Comparison of ENCODE assay signal across 8 cellular contexts in the genomic region with DNA sequence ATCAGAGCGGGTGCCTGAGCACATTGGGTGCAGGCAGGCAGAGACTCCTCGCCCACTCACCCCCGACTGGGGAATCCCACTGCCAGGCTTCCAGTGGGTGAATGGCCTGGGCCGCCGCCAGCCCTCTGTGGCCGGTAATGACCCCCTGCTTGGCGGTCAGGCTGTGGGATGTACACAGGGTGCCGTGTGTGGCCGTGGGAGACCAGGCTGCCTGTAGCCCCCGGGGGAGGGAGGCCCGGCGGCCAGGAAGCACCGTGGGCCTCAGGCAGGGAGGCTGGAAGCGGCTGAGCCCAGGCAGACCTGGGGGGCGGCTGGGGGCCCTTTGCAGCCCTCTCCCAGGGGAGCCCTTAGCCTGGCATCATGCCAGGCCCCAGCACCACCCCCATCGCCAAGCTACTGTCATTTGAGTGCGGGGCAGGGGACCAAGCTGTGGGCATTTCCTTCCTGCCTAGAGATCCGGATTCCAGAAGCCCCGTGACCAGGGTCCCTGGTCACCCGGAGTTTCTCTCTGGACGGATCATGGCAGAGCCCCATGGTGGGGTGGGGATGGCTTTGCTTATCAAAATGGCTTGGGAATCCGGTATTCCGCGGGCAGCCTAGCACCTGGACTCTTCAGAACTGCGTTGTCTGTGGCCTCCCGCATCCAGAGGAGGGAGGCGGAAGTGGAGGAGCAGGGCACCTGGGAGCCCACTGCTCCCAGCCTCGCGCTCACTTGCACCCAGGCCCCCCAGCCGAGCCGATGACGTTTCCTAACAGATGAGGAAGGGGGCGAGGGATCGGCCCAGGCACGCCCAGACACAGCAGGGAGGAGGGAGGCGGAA. TPM values are rescaled to one million over a fixed set of nuclear protein-coding genes. Genes with fewer than 3 reads are reported as not detected.
DNase-seq lines count a peak whose midpoint lies in the region; ATAC-seq and TF ChIP-seq lines count a peak whose summit lies in the region.

No MANE protein-coding gene starts in this region.

- TF ChIP-seq CTCF in astrocyte of the spinal cord (IDR thresholded peaks at IDR 0.05; ENCODE audit: low read depth, low read length): no peak

- peak overlapping the region; percentile 85 for H3K4me3 ChIP-seq in Jurkat, Clone E6-1 (ENCODE audit: low read length)
- H3K4me3 ChIP-seq in astrocyte of the spinal cord (ENCODE audit: low read depth, low read length): peak overlapping the region; percentile 91
- peak overlapping the region; percentile 78 for H3K4me3 ChIP-seq in iPS-18c (ENCODE audit: insufficient read depth, low read depth, low read length)
- peak overlapping the region; percentile 71 to 83 (median 77) for H3K4me3 ChIP-seq in skeletal muscle tissue (ENCODE audit: low read length in 3 of 3)

- in situ Hi-C loops in G401 (cut with HindIII; ENCODE audit: low sequenced_read_pairs): no loop called here
- in situ Hi-C loops in astrocyte of the spinal cord (cut with HindIII; ENCODE audit: low sequenced_read_pairs): no loop called here

- peak; percentile 49 for ATAC-seq in SK-N-SH treated with all-trans-retinoic acid at 6 μM for 48 hours

- H3K36me3 ChIP-seq in skeletal muscle tissue (ENCODE audit: control insufficient read depth in 3 of 3, insufficient read depth in 3 of 3, low read length in 3 of 3): no peaks in the 10 kb centered on the region

- peaks cover 3% of the 10 kb centered on the region for H3K9me3 ChIP-seq in iPS-18c (ENCODE audit: control insufficient read depth, insufficient read depth, low read length)
- no peaks in the 10 kb centered on the region for H3K9me3 ChIP-seq in skeletal muscle tissue (ENCODE audit: control insufficient read depth in 3 of 3, low read length in 3 of 3)

- peak overlapping the region; percentile 77 to 85 (median 81) for H3K9ac ChIP-seq in skeletal muscle tissue (ENCODE audit: low read depth in 1 of 3, low read length in 3 of 3)

- DNase-seq in G401 (ENCODE audit: low spot score): peak; percentile 33
- no peak for DNase-seq in Jurkat, Clone E6-1 (ENCODE audit: low read depth, low spot score)
- peak; percentile 85 for DNase-seq in astrocyte of the spinal cord (ENCODE audit: low read depth, low spot score)
- DNase-seq in foreskin melanocyte: no peak
- DNase-seq in occipital lobe (lab: John Stamatoyannopoulos, UW): no peak

- H3K4me1 ChIP-seq in skeletal muscle tissue (ENCODE audit: control insufficient read depth in 3 of 3, insufficient read depth in 3 of 3, low read length in 3 of 3): peaks cover 53 to 71% (median 58%) of the 10 kb centered on the region in 3 donors

- no peaks in the 10 kb centered on the region for H3K27me3 ChIP-seq in skeletal muscle tissue (ENCODE audit: control insufficient read depth in 3 of 3, insufficient read depth in 3 of 3, low read length in 3 of 3)

- peak overlapping the region; percentile 83 for H3K27ac ChIP-seq in skeletal muscle tissue (ENCODE audit: low read depth, low read length)

TF ChIP-seq in SK-N-SH treated with all-trans-retinoic acid at 6 μM for 48 hours, 23 proteins besides CTCF, POLR2A, EP300 and RAD21:
- TF ChIP-seq, protein P1, sequence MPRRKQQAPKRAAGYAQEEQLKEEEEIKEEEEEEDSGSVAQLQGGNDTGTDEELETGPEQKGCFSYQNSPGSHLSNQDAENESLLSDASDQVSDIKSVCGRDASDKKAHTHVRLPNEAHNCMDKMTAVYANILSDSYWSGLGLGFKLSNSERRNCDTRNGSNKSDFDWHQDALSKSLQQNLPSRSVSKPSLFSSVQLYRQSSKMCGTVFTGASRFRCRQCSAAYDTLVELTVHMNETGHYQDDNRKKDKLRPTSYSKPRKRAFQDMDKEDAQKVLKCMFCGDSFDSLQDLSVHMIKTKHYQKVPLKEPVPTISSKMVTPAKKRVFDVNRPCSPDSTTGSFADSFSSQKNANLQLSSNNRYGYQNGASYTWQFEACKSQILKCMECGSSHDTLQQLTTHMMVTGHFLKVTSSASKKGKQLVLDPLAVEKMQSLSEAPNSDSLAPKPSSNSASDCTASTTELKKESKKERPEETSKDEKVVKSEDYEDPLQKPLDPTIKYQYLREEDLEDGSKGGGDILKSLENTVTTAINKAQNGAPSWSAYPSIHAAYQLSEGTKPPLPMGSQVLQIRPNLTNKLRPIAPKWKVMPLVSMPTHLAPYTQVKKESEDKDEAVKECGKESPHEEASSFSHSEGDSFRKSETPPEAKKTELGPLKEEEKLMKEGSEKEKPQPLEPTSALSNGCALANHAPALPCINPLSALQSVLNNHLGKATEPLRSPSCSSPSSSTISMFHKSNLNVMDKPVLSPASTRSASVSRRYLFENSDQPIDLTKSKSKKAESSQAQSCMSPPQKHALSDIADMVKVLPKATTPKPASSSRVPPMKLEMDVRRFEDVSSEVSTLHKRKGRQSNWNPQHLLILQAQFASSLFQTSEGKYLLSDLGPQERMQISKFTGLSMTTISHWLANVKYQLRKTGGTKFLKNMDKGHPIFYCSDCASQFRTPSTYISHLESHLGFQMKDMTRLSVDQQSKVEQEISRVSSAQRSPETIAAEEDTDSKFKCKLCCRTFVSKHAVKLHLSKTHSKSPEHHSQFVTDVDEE (CRISPR knock-in tag; IDR thresholded peaks at IDR 0.05): 0 out of 2 replicates have a peak, but pooled peaks have one; percentile 18
- no peak for TF ChIP-seq ARNTL (CRISPR knock-in tag; IDR thresholded peaks at IDR 0.05; ENCODE audit: borderline replicate concordance, low read depth)
- TF ChIP-seq BACH2 (CRISPR knock-in tag; IDR thresholded peaks at IDR 0.05; ENCODE audit: borderline replicate concordance): no peak
- no peak for TF ChIP-seq ZC3H10 (CRISPR knock-in tag; IDR thresholded peaks at IDR 0.05)
- TF ChIP-seq PPARA (CRISPR knock-in tag; IDR thresholded peaks at IDR 0.05; ENCODE audit: borderline replicate concordance): no peak
- TF ChIP-seq CSDC2 (CRISPR knock-in tag; IDR thresholded peaks at IDR 0.05): no peak
- TF ChIP-seq, protein P2, sequence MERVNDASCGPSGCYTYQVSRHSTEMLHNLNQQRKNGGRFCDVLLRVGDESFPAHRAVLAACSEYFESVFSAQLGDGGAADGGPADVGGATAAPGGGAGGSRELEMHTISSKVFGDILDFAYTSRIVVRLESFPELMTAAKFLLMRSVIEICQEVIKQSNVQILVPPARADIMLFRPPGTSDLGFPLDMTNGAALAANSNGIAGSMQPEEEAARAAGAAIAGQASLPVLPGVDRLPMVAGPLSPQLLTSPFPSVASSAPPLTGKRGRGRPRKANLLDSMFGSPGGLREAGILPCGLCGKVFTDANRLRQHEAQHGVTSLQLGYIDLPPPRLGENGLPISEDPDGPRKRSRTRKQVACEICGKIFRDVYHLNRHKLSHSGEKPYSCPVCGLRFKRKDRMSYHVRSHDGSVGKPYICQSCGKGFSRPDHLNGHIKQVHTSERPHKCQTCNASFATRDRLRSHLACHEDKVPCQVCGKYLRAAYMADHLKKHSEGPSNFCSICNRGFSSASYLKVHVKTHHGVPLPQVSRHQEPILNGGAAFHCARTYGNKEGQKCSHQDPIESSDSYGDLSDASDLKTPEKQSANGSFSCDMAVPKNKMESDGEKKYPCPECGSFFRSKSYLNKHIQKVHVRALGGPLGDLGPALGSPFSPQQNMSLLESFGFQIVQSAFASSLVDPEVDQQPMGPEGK (CRISPR knock-in tag; IDR thresholded peaks at IDR 0.05; ENCODE audit: borderline replicate concordance): peak; percentile 95
- TF ChIP-seq GLIS3 (CRISPR knock-in tag; IDR thresholded peaks at IDR 0.05): no peak
- no peak for TF ChIP-seq TCF4 (CRISPR knock-in tag; IDR thresholded peaks at IDR 0.05; ENCODE audit: borderline replicate concordance)
- TF ChIP-seq ZFP30 (CRISPR knock-in tag; IDR thresholded peaks at IDR 0.05): no peak
- TF ChIP-seq, protein P3, sequence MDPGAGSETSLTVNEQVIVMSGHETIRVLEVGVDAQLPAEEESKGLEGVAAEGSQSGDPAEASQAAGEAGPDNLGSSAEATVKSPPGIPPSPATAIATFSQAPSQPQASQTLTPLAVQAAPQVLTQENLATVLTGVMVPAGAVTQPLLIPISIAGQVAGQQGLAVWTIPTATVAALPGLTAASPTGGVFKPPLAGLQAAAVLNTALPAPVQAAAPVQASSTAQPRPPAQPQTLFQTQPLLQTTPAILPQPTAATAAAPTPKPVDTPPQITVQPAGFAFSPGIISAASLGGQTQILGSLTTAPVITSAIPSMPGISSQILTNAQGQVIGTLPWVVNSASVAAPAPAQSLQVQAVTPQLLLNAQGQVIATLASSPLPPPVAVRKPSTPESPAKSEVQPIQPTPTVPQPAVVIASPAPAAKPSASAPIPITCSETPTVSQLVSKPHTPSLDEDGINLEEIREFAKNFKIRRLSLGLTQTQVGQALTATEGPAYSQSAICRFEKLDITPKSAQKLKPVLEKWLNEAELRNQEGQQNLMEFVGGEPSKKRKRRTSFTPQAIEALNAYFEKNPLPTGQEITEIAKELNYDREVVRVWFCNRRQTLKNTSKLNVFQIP (CRISPR knock-in tag; IDR thresholded peaks at IDR 0.05; ENCODE audit: borderline replicate concordance, low read depth): no peak

RNA-seq across cellular contexts. Expression of a gene that starts 1.1 kb away (rescaled TPM):
- total RNA-seq in G401 (2014; rRNA removed; shearing (Covaris generic)): 17.7 and 18.7 TPM in 2 replicates
- 41.3 TPM for polyA plus RNA-seq in Jurkat, Clone E6-1 (2012; ENCODE audit: insufficient read depth, insufficient read length)
- total RNA-seq in skeletal muscle tissue: 18.8 TPM
- 31.5 TPM for total RNA-seq in occipital lobe

RNA-seq across cellular contexts. Expression of a gene that starts 55.1 kb away (rescaled TPM):
- total RNA-seq in G401 (2014; rRNA removed; shearing (Covaris generic)): not detected in 2 replicates
- 0.37 TPM for polyA plus RNA-seq in Jurkat, Clone E6-1 (2012; ENCODE audit: insufficient read depth, insufficient read length)
- total RNA-seq in skeletal muscle tissue (under 0.01 TPM), occipital lobe (2.2 TPM)

Comparison
In these comparisons a context has a peak if more than half of its experiments do, and no peak if none do; other contexts are left out.
1. DNase-seq: peak in G401 (single experiment) and astrocyte of the spinal cord (single experiment); none in Jurkat, Clone E6-1 (single experiment), foreskin melanocyte (single experiment) and occipital lobe (single experiment).
2. Peak in every context shown above with its lines, with median percentiles within 50 percentile points of each other: H3K4me3 ChIP-seq.